In the genomic region with DNA sequence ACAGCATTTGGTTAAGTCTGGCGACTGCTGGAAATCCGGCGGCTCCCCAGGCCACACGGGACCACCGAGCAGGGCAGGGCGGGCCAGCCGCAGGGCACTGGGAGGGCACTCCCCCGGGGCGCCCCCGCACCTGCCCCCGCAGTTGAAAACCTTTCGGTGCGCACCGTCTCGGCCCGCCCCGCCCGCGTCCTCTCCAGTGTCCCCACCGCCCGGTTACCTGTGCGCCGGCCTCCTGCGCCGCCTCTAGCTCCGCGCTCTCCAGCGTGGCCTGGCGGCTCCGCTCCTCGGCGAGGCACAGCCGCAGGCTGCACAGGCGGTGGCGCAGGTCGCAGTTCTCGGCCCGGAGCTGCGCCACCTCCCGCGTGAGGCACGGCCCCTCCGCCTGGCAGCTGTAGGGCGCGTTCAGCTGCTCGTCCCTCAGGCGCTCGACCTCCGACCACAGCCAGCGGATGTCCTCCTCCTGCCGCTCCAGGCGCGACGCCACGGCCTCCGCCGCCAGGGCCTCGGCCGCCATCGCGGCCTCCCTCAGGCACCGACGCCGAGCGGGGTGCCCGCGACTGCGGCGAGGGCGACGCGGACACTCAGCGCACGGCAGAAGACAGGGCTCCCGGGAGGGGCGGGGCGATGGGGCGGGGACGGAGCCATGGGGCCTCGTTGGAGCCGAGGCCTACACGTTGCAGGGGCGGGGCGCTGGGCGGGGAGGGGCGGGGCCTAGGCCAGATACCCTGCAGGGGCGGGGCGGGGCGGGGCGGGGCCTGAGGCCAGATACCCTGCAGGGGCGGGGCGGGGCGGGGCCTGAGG, we compare ENCODE assay signal across 9 cellular contexts. TPM values are rescaled to one million over a fixed set of nuclear protein-coding genes. Genes with fewer than 3 reads are reported as not detected.
DNase-seq lines count a peak whose midpoint lies in the region; ATAC-seq, FAIRE-seq and TF ChIP-seq lines count a peak whose summit lies in the region.
"Had no signal": no experiment of that assay in that cellular context is flagged by ENCODE, and none has a peak within 500 bp of the region (broad histone marks: within the 10 kb centered on the region; RNA-seq: fewer than 3 reads in every experiment).

A gene (minus strand): TSS at position 600 of the 801 bp plus-strand sequence. CDS start 86 bp downstream, at position 514.

- CTCF ChIA-PET in GM12878 (lab: Yijun Ruan, JAX) = interaction anchor here (1.2 to 1.8 kb wide), 2 partner anchors 13 to 82 kb away, joined by 4 to 6 read pairs; no protein-coding TSS in a partner anchor

- H3K36me3 ChIP-seq in GM12878 (ENCODE audit: control insufficient read depth in 2 of 2, insufficient read depth in 2 of 2, low read length in 1 of 2) = peaks cover 2 to 13% of the 10 kb centered on the region in 2 experiments; a peak in 2 of 4 replicates
- peaks cover 0 to 27% of the 10 kb centered on the region in 2 donors for H3K36me3 ChIP-seq in gastrocnemius medialis

- peaks cover 3% of the 10 kb centered on the region; the same call in 1 of the 2 replicates for H3K4me1 ChIP-seq in GM12878 (ENCODE audit: control insufficient read depth, insufficient read depth, low read length)
- peaks cover 12 to 14% of the 10 kb centered on the region in 2 donors for H3K4me1 ChIP-seq in gastrocnemius medialis

- whole genome bisulfite sequencing in GM12878 (ENCODE audit: insufficient coverage, insufficient replicate concordance, low lambda C conversion rate, missing lambda C conversion rate) = 1% methylated on average over 55 of the region's 93 CpGs

- H3K79me2 ChIP-seq in GM12878 (ENCODE audit: control insufficient read depth, insufficient read depth, low read length) = no peaks in the 10 kb centered on the region; the same call in 1 of the 2 replicates

- H3K27me3 ChIP-seq in GM12878 (replicated peaks in 1 of 2; ENCODE audit: control insufficient read depth in 2 of 2, insufficient read depth in 2 of 2, low read length in 1 of 2) (no peaks in the 10 kb centered on the region), gastrocnemius medialis (no peaks in the 10 kb centered on the region)

- RAD21 ChIA-PET in GM12878 (lab: Charles Lee; ENCODE audit: unreplicated experiment) = interaction anchor here (0.9 to 1.6 kb wide), 3 partner anchors 22 to 435 kb away, joined by 3 read pairs; no protein-coding TSS in a partner anchor

- peak; percentile 97 for TF ChIP-seq POLR2A in GM12878 (IDR thresholded peaks at IDR 0.05; ENCODE audit: low read depth, low read length)
- peak; percentile 94 to 96 for TF ChIP-seq POLR2A in gastrocnemius medialis (IDR thresholded peaks at IDR 0.05)

- POLR2A ChIA-PET in GM12878 (lab: Charles Lee) = interaction anchor here (1.1 to 1.4 kb wide), 2 partner anchors 22 to 72 kb away, joined by 3 to 4 read pairs; a partner anchor contains a TSS

- peak within 1 kb of the TSS; percentile 75 for H3K9ac ChIP-seq in GM12878 (ENCODE audit: control insufficient read depth, insufficient read depth, low read length)

- no peak for TF ChIP-seq RAD21 in GM12878 (IDR thresholded peaks at IDR 0.05; ENCODE audit: insufficient read depth, low read depth, low read length)

- TF ChIP-seq EP300 in GM12878 (IDR thresholded peaks at IDR 0.05; ENCODE audit: borderline replicate concordance in 1 of 2, control insufficient read depth in 1 of 2, low read depth in 2 of 2, low read length in 2 of 2) = no peak

- FAIRE-seq in GM12878 (lab: Jason Lieb, UNC) = no peak
- FAIRE-seq: A204.1 had no signal

- peak within 1 kb of the TSS; percentile 94 for H3K4me2 ChIP-seq in GM12878 (ENCODE audit: control insufficient read depth, insufficient read depth)

- in situ Hi-C loops in GM12878 (cut with MboI) = no loop called here
- in situ Hi-C loops in gastrocnemius medialis (cut with MboI; ENCODE audit: low sequenced_read_pairs in 4 of 4) = no loop called here

- intact Hi-C loops in GM12878 (cut with micrococcal nuclease; ENCODE audit: unreplicated experiment) = loop anchor here (2.0 kb wide), 2 partner anchors 71 to 431 kb away; a partner anchor contains a TSS
- intact Hi-C loops in gastrocnemius medialis (cut with DNase I; ENCODE audit: low total_unique reads) = loop anchor here (5.0 kb wide), 2 partner anchors 72 to 422 kb away; a partner anchor contains a TSS

- TF ChIP-seq CTCF in GM12878 (IDR thresholded peaks at IDR 0.05 in 2 of 3, conservative IDR thresholded peaks at IDR 0.05 in 1 of 3; ENCODE audit: control insufficient read depth in 2 of 3, extremely low read depth in 1 of 3, insufficient read depth in 1 of 3, low read depth in 3 of 3, low read length in 3 of 3) (peak in 2 of 3 experiments; percentile 12 to 13; a peak in 2 of 6 replicates), gastrocnemius medialis (IDR thresholded peaks at IDR 0.05 in 4 of 5, conservative IDR thresholded peaks at IDR 0.05 in 1 of 5) (peak in 4 of 5 experiments; percentile 16 to 39 (median 24))

- no TSS peak for BruUV-seq in GM12878 (replicated peaks; lab: Mats Ljungman, UMichigan)

- ATAC-seq in HG02943 (IDR thresholded peaks at IDR 0.05; ENCODE audit: low read depth, unreplicated experiment) (peak; percentile 81), GM12878 (peak; percentile 95), gastrocnemius medialis (peak; percentile 96 to 97)

- SMC1A ChIA-PET in GM12878 (lab: Charles Lee; ENCODE audit: uncharacterized antibody, unreplicated experiment) = interaction anchor here (1.2 to 1.6 kb wide), 2 partner anchors 20 to 70 kb away, joined by 4 to 8 read pairs; no protein-coding TSS in a partner anchor

- H3K9me3 ChIP-seq in GM12878 (replicated peaks; ENCODE audit: control insufficient read depth, insufficient read depth, low read length) (peaks cover 5% of the 10 kb centered on the region; the same call in 2 of the 3 replicates), gastrocnemius medialis (no peaks in the 10 kb centered on the region)

- peak within 1 kb of the TSS; percentile 89 for H2AFZ ChIP-seq in GM12878 (ENCODE audit: control insufficient read depth, low read depth, low read length)

- H3K4me3 ChIP-seq in GM12878 = peak within 1 kb of the TSS; percentile 87
- peak within 1 kb of the TSS; percentile 79 to 90 (median 84) for H3K4me3 ChIP-seq in gastrocnemius medialis

- DNase-seq in NCI-H1436 (lab: John Stamatoyannopoulos, UW) (peak; percentile 81), NCI-H1436 treated with DMSO at 0.1 percent for 48 hours (lab: John Stamatoyannopoulos, UW) (no peak), NCI-H187 treated with DMSO at 0.1 percent for 48 hours (lab: John Stamatoyannopoulos, UW) (peak; percentile 73), T1000 (lab: John Stamatoyannopoulos, UW) (peak; percentile 85), GM12878 (ENCODE audit: low read depth, low spot score) (peak; percentile 37), iPS DF 4.7 (ENCODE audit: extremely low read depth, low spot score) (peak; percentile 30), gastrocnemius medialis (peak; percentile 95)

- H3K27ac ChIP-seq in GM12878 (ENCODE audit: control insufficient read depth, insufficient read depth) (peak within 1 kb of the TSS; percentile 65), gastrocnemius medialis (peak within 1 kb of the TSS; percentile 90 to 97 (median 97))

- no peaks in the 10 kb centered on the region for H4K20me1 ChIP-seq in GM12878 (ENCODE audit: control insufficient read depth, insufficient read depth)

TF ChIP-seq in GM12878, 131 proteins besides CTCF, POLR2A, EP300 and RAD21 (continues in another document):
- TF ChIP-seq RUNX3 (IDR thresholded peaks at IDR 0.05; ENCODE audit: low read length) (peak; percentile 57), LARP7 (IDR thresholded peaks at IDR 0.05) (peak; percentile 99), CHD2 (IDR thresholded peaks at IDR 0.05; ENCODE audit: borderline replicate concordance, low read depth, low read length) (peak; percentile 80; the same call in 1 of the 2 replicates), ZNF217 (IDR thresholded peaks at IDR 0.05) (0 out of 2 replicates have a peak, but pooled peaks have one; percentile 43), GATAD2B (conservative IDR thresholded peaks at IDR 0.05; ENCODE audit: low read depth) (peak; percentile 90; the same call in 1 of the 2 replicates), YY1 (IDR thresholded peaks at IDR 0.05; ENCODE audit: low read depth, low read length) (peak; percentile 91), MEF2A (IDR thresholded peaks at IDR 0.05; ENCODE audit: insufficient read depth, low read depth, low read length) (0 out of 2 replicates have a peak, but pooled peaks have one; percentile 18)
- TF ChIP-seq, protein P1, sequence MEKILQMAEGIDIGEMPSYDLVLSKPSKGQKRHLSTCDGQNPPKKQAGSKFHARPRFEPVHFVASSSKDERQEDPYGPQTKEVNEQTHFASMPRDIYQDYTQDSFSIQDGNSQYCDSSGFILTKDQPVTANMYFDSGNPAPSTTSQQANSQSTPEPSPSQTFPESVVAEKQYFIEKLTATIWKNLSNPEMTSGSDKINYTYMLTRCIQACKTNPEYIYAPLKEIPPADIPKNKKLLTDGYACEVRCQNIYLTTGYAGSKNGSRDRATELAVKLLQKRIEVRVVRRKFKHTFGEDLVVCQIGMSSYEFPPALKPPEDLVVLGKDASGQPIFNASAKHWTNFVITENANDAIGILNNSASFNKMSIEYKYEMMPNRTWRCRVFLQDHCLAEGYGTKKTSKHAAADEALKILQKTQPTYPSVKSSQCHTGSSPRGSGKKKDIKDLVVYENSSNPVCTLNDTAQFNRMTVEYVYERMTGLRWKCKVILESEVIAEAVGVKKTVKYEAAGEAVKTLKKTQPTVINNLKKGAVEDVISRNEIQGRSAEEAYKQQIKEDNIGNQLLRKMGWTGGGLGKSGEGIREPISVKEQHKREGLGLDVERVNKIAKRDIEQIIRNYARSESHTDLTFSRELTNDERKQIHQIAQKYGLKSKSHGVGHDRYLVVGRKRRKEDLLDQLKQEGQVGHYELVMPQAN (conservative IDR thresholded peaks at IDR 0.05) = peak; percentile 90; the same call in 1 of the 2 replicates

RNA-seq across cellular contexts. Expression of the gene that starts here (rescaled TPM):
- total RNA-seq in GM12878 (2013; cell fraction: nucleolus; rRNA removed) = 33.0 and 34.3 TPM in 2 replicates
- 6.9 and 10.4 TPM in 2 replicates for total RNA-seq in GM12878 (2014; rRNA removed)
- 7.8 and 10.7 TPM in 2 replicates for total RNA-seq in GM12878 (2014; rRNA removed; fragmentation: Illumina TruSeq; extraction: Trizol)
- total RNA-seq in GM12878 (2021) = 4.1 and 5.1 TPM in 2 replicates
- 3.6 TPM for polyA plus RNA-seq in GM12878 (2011; ENCODE audit: low read depth)
- polyA plus RNA-seq in GM12878 (2011; rRNA removed) = 5.8 and 7.8 TPM in 2 replicates
- 2.8 and 2.9 TPM in 2 replicates for polyA plus RNA-seq in GM12878 (2011; cell fraction: cytosol; rRNA removed)
- polyA plus RNA-seq in GM12878 (2011; cell fraction: nucleus; rRNA removed) = 8.2 and 9.3 TPM in 2 replicates
- polyA plus RNA-seq in GM12878 (2012) = 4.8 and 5.4 TPM in 2 replicates
- 6.1 and 10.2 TPM in 2 replicates for polyA plus RNA-seq in GM12878 (2014; fragmentation: Illumina TruSeq; extraction: Trizol)
- 1 to 10 TPM; 1.4 to 2.2 TPM for polyA plus RNA-seq in GM12878 (2014; fragmentation: Nextera tagmentation; extraction: Ambion mirVana)
- 4.4 and 4.8 TPM in 2 replicates for polyA plus RNA-seq in GM12878 (2014; rRNA removed)
- 1 to 10 TPM; 4.8 to 5.5 TPM for polyA plus RNA-seq in GM12878 (2016; fragmentation: Nextera tagmentation; extraction: Ambion mirVana)
- polyA minus RNA-seq in GM12878 (2011; rRNA and poly(A)+ RNA removed) = 5.3 and 7.8 TPM in 2 replicates
- polyA minus RNA-seq in GM12878 (2011; cell fraction: cytosol; rRNA and poly(A)+ RNA removed) = 1.5 and 2.4 TPM in 2 replicates
- 9.6 and 15.1 TPM in 2 replicates for polyA minus RNA-seq in GM12878 (2011; cell fraction: nucleus; rRNA and poly(A)+ RNA removed)
- 10 to 100 TPM; 38.3 to 69.9 (median 55.4) TPM for total RNA-seq in gastrocnemius medialis
